Comparison of ENCODE assay signal across 8 cellular contexts in the genomic region with DNA sequence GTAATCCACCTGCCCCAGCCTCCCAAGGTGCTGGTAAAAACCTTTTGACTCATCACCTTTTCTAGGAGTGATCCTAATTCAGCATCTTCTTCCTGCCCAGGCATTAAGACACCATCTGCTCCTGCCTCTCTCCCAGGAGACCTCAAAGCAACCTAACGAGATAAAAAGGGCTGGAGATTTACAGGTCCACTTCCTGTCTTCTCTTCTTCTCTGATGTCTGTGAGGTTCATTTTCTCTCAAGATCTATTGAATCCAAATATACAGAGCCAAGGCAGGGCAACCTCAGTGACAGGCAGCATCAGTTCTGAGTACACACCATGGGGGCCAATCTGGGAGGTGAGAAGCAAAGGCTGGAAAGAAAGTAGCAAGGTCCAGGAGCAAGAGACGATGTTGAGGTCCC.
"Had no signal": no experiment of that assay in that cellular context is flagged by ENCODE, and none has a peak within 500 bp of the region (broad histone marks: within the 10 kb centered on the region; RNA-seq: fewer than 3 reads in every experiment).

No MANE protein-coding gene starts in this region.

- H3K36me3 ChIP-seq: Peyer's patch, SJSA1 had no signal

- DNase-seq: NK-92 treated with Interleukin-12 subunit alpha and Interleukin-12 subunit beta, amount 100 ng/mL, for 24 hours had no signal

- H3K27ac ChIP-seq: KMS-11, PC-9, Peyer's patch, SJSA1, SK-N-MC had no signal

- H3K9ac ChIP-seq: KMS-11 had no signal

- H3K27me3 ChIP-seq: Peyer's patch, SJSA1 had no signal

- H3K9me3 ChIP-seq: Peyer's patch, SJSA1 had no signal

- H3K4me2 ChIP-seq: KMS-11, PC-9 had no signal

- ATAC-seq: Right ventricle myocardium inferior had no signal

- H2AFZ ChIP-seq: PC-9 had no signal

- H3K4me1 ChIP-seq: Peyer's patch, SJSA1 had no signal

- H3K4me3 ChIP-seq: K562, PC-9, Peyer's patch, SJSA1, SK-N-MC had no signal
